ENCODE assay signal across 8 cellular contexts in genomic region chr7:134513169-134513752, GRCh38. TPM values are rescaled to one million over a fixed set of nuclear protein-coding genes. Genes with fewer than 3 reads are reported as not detected.
DNase-seq lines count a peak whose midpoint lies in the region; ATAC-seq and TF ChIP-seq lines count a peak whose summit lies in the region.

No MANE protein-coding gene starts in this region.

- TF ChIP-seq CTCF in CD14-positive monocyte (IDR thresholded peaks at IDR 0.05) (peak; percentile 61), epithelial cell of proximal tubule (conservative IDR thresholded peaks at IDR 0.05; ENCODE audit: low read depth, low read length) (peak; percentile 88)

- DNase-seq in CD14-positive monocyte (ENCODE audit: low spot score) = no peak
- DNase-seq in NAMALWA (ENCODE audit: low spot score) = peak; percentile 67
- peak; percentile 57 for DNase-seq in activated CD4-positive, alpha-beta T cell treated with anti-CD3 and anti-CD28 coated beads for 48 hours
- no peak for DNase-seq in epithelial cell of proximal tubule (ENCODE audit: low read depth)
- no peak for DNase-seq in naive B cell

- no peak overlapping the region for H3K4me3 ChIP-seq in epithelial cell of proximal tubule (ENCODE audit: low read depth, low read length)

- H3K4me1 Mint-ChIP-seq in CD14-positive monocyte (peaks cover 16% of the 10 kb centered on the region), naive B cell (peaks cover 0 to 4% (median 0%) of the 10 kb centered on the region in 3 donors)

- H3K36me3 Mint-ChIP-seq in CD14-positive monocyte = no peaks in the 10 kb centered on the region
- no peaks in the 10 kb centered on the region for H3K36me3 Mint-ChIP-seq in naive B cell

- ATAC-seq in GM18517 (IDR thresholded peaks at IDR 0.05; ENCODE audit: unreplicated experiment) = peak; percentile 69
- ATAC-seq in naive B cell (ENCODE audit: low read depth in 2 of 2) = peak; percentile 30 to 52
- no peak for ATAC-seq in GM18909 (IDR thresholded peaks at IDR 0.05; ENCODE audit: poor library complexity, unreplicated experiment)
- ATAC-seq in HG02852 (IDR thresholded peaks at IDR 0.05; ENCODE audit: unreplicated experiment) = no peak

- no peak overlapping the region for H3K27ac Mint-ChIP-seq in CD14-positive monocyte
- no peak overlapping the region for H3K27ac Mint-ChIP-seq in naive B cell

- H3K27me3 Mint-ChIP-seq in CD14-positive monocyte (ENCODE audit: low read depth in 3 of 3) (peaks cover 3 to 16% (median 7%) of the 10 kb centered on the region in 3 donors), naive B cell (peaks cover 14 to 38% (median 29%) of the 10 kb centered on the region in 3 donors)

- H3K9me3 Mint-ChIP-seq in CD14-positive monocyte = peaks cover 0 to 3% (median 0%) of the 10 kb centered on the region in 7 donors
- H3K9me3 Mint-ChIP-seq in naive B cell = no peaks in the 10 kb centered on the region

- intact Hi-C loops in CD14-positive monocyte (cut with micrococcal nuclease) = loop anchor here (2.0 to 10.0 kb wide), 3 partner anchors 80 to 82 kb away; no protein-coding TSS in a partner anchor

- H3K4me3 Mint-ChIP-seq in CD14-positive monocyte = peak overlapping the region in 1 of 2 donors; percentile 14
- no peak overlapping the region for H3K4me3 Mint-ChIP-seq in naive B cell

RNA-seq across cellular contexts. Expression of gene AKR1B10, which starts 14.1 kb away (rescaled TPM):
- polyA plus RNA-seq in CD14-positive monocyte (not detected), naive B cell (ENCODE audit: low read depth in 6 of 6) (not detected)
- total RNA-seq in epithelial cell of proximal tubule = not detected in 2 replicates

RNA-seq across cellular contexts. Expression of gene AKR1B15, which starts 35.6 kb away (rescaled TPM):
- polyA plus RNA-seq in CD14-positive monocyte (not detected), naive B cell (ENCODE audit: low read depth in 6 of 6) (not detected)
- total RNA-seq in epithelial cell of proximal tubule = not detected in 2 replicates

RNA-seq across cellular contexts. Expression of gene AKR1B1, which starts 54.4 kb away (rescaled TPM):
- polyA plus RNA-seq in CD14-positive monocyte = 10 to 100 TPM; 62.6 to 66.4 TPM
- 134 and 277 TPM in 2 replicates for total RNA-seq in epithelial cell of proximal tubule
- polyA plus RNA-seq in naive B cell (ENCODE audit: low read depth in 6 of 6) = 100 to 1,000 TPM; 134 to 174 (median 144) TPM

Comparison
In these comparisons a context has a peak if more than half of its experiments do, and no peak if none do; other contexts are left out.
1. DNase-seq: peak in NAMALWA (single experiment) and activated CD4-positive, alpha-beta T cell treated with anti-CD3 and anti-CD28 coated beads for 48 hours (single experiment); none in CD14-positive monocyte (single experiment), epithelial cell of proximal tubule (single experiment) and naive B cell (single experiment).
2. ATAC-seq: peak in GM18517 (single experiment) and naive B cell (2 of 2); none in GM18909 (single experiment) and HG02852 (single experiment).